In the genomic region with DNA sequence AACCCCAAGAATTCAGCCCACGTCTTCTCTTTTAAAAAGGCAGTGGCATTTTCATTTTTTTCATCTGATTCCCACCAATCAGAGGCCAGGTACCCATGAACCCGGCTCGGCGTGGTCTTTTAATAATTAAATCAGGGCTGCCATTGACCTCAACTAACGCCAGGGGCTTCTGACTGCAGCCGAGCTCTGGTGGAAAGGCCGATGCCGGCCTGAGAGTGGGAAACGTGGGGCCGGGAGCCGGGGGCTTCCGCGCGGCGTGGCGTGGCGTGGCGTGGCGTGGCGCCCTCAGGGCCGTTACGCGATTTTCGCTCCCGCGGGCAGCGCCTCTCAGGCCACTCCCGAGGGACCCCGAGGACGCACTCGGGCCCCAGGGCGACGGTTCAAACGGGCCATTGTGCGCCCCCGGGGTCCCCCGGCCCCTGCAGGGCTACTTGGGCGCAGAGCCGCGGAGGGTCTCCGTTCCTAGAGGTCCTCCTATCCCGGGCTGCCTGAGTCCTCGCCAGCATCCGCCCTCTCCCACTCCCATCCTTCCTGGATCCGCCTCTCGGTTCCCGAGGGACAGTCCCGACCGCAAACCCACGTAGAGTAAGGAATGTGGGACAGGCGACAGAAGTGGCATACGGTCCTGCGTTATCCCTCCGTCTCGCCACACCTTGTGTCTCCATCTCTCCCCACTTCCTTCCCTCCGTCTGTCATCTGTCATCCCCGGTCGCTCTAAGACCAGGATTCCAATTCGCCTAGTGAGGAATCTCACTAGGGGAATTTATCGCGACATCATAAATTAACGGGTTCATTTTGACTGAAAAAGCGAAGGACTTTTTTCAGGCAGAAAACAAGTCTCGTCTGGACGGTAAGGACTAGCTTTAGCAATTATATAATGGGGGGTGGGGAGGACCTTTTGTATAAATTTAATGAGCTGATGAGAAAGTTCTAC, we compare ENCODE assay signal across 8 cellular contexts. TPM values are rescaled to one million over a fixed set of nuclear protein-coding genes. Genes with fewer than 3 reads are reported as not detected.
DNase-seq lines count a peak whose midpoint lies in the region; ATAC-seq and TF ChIP-seq lines count a peak whose summit lies in the region.

No MANE protein-coding gene starts in this region.

- peaks cover 22% of the 10 kb centered on the region for H3K4me1 Mint-ChIP-seq in activated T-helper 17 cell treated with anti-CD3 and anti-CD28 coated beads, Interleukin-2, amount 50 U/mL, for 72 hours
- H3K4me1 Mint-ChIP-seq in naive thymus-derived CD8-positive, alpha-beta T cell, result peaks cover 30 to 42% (median 38%) of the 10 kb centered on the region in 4 donors

- DNase-seq in D341Med (ENCODE audit: low spot score), result peak; percentile 79
- peak; percentile 76 for DNase-seq in fibroblast of mammary gland (ENCODE audit: low read depth)
- DNase-seq in naive thymus-derived CD8-positive, alpha-beta T cell, result peak; percentile 9 to 69 (median 34)

- H3K9me3 Mint-ChIP-seq in activated T-helper 17 cell treated with anti-CD3 and anti-CD28 coated beads, Interleukin-2, amount 50 U/mL, for 72 hours, result no peaks in the 10 kb centered on the region
- H3K9me3 Mint-ChIP-seq in naive thymus-derived CD8-positive, alpha-beta T cell, result no peaks in the 10 kb centered on the region

- H3K9me3 ChIP-seq in subcutaneous abdominal adipose tissue (ENCODE audit: control insufficient read depth in 5 of 5, low read length in 5 of 5), result no peaks in the 10 kb centered on the region

- no peaks in the 10 kb centered on the region for H3K36me3 Mint-ChIP-seq in activated T-helper 17 cell treated with anti-CD3 and anti-CD28 coated beads, Interleukin-2, amount 50 U/mL, for 72 hours (ENCODE audit: low read depth)
- peaks cover 0 to 3% (median 0%) of the 10 kb centered on the region in 3 donors for H3K36me3 Mint-ChIP-seq in naive thymus-derived CD8-positive, alpha-beta T cell

- TF ChIP-seq CTCF in fibroblast of mammary gland (conservative IDR thresholded peaks at IDR 0.05; ENCODE audit: control insufficient read depth, insufficient read depth, low read depth, low read length), result peak; percentile 22

- H3K9ac ChIP-seq in subcutaneous abdominal adipose tissue (ENCODE audit: low read length in 5 of 5), result peak overlapping the region; percentile 57 to 90 (median 77)

- peak overlapping the region; percentile 94 for H3K27ac ChIP-seq in subcutaneous abdominal adipose tissue (ENCODE audit: low read depth, low read length)

- H3K27me3 Mint-ChIP-seq in activated T-helper 17 cell treated with anti-CD3 and anti-CD28 coated beads, Interleukin-2, amount 50 U/mL, for 72 hours, result no peaks in the 10 kb centered on the region
- H3K27me3 Mint-ChIP-seq in naive thymus-derived CD8-positive, alpha-beta T cell, result no peaks in the 10 kb centered on the region

- peak overlapping the region; percentile 92 for H3K4me3 Mint-ChIP-seq in activated T-helper 17 cell treated with anti-CD3 and anti-CD28 coated beads, Interleukin-2, amount 50 U/mL, for 72 hours
- H3K4me3 Mint-ChIP-seq in naive thymus-derived CD8-positive, alpha-beta T cell, result peak overlapping the region; percentile 94 to 99 (median 96)

- no peaks in the 10 kb centered on the region for H3K27me3 ChIP-seq in subcutaneous abdominal adipose tissue (ENCODE audit: control insufficient read depth in 5 of 5, insufficient read depth in 4 of 5, low read length in 5 of 5)

- H3K27ac Mint-ChIP-seq in activated T-helper 17 cell treated with anti-CD3 and anti-CD28 coated beads, Interleukin-2, amount 50 U/mL, for 72 hours, result peak overlapping the region; percentile 87
- peak overlapping the region; percentile 90 to 96 (median 95) for H3K27ac Mint-ChIP-seq in naive thymus-derived CD8-positive, alpha-beta T cell

- no peaks in the 10 kb centered on the region for H3K36me3 ChIP-seq in subcutaneous abdominal adipose tissue (ENCODE audit: control insufficient read depth in 5 of 5, insufficient read depth in 5 of 5, low read length in 5 of 5)

- POLR2A ChIA-PET in naive thymus-derived CD8-positive, alpha-beta T cell (lab: Charles Lee), result interaction anchor here (0.8 to 2.8 kb wide), 9 partner anchors 18 to 1444 kb away, joined by 3 to 12 read pairs (median 4); partner anchors contain the start of genes RPS12 and SLC2A12

- peak; percentile 59 for ATAC-seq in GM19455 (IDR thresholded peaks at IDR 0.05; ENCODE audit: unreplicated experiment)
- ATAC-seq in HG03571 (IDR thresholded peaks at IDR 0.05; ENCODE audit: unreplicated experiment), result peak; percentile 67
- ATAC-seq in activated T-helper 17 cell treated with anti-CD3 and anti-CD28 coated beads, Interleukin-2, amount 50 U/mL, for 72 hours (replicated peaks), result peak; percentile 34
- ATAC-seq in naive thymus-derived CD8-positive, alpha-beta T cell, result peak; percentile 26 to 37

- H3K4me3 ChIP-seq in fibroblast of mammary gland (ENCODE audit: control insufficient read depth, low read depth, low read length) (peak overlapping the region; percentile 88), subcutaneous abdominal adipose tissue (ENCODE audit: low read depth in 1 of 5, low read length in 5 of 5) (peak overlapping the region; percentile 87 to 98 (median 91))

- peaks cover 5 to 29% (median 18%) of the 10 kb centered on the region in 5 donors for H3K4me1 ChIP-seq in subcutaneous abdominal adipose tissue (ENCODE audit: control insufficient read depth in 5 of 5, insufficient read depth in 5 of 5, low read length in 5 of 5)

TF ChIP-seq in PFSK-1, 5 proteins besides CTCF, POLR2A, EP300 and RAD21:
- TF ChIP-seq SIN3A (IDR thresholded peaks at IDR 0.05; ENCODE audit: borderline replicate concordance, insufficient read depth, low read length), result no peak; the same call in 1 of the 2 replicates
- TF ChIP-seq TAF1 (IDR thresholded peaks at IDR 0.05; ENCODE audit: borderline replicate concordance, insufficient read depth, low read length), result peak; percentile 32; the same call in 1 of the 2 replicates

RNA-seq across cellular contexts. Expression of gene TBPL1, which starts 0.9 kb away (rescaled TPM):
- 33.5 TPM for polyA plus RNA-seq in PFSK-1 (2012; ENCODE audit: insufficient read length, low read depth)
- 10 to 100 TPM; 14.7 to 25.8 TPM for total RNA-seq in activated T-helper 17 cell treated with anti-CD3 and anti-CD28 coated beads, Interleukin-2, amount 50 U/mL, for 72 hours
- total RNA-seq in naive thymus-derived CD8-positive, alpha-beta T cell, result 10 to 100 TPM; 40.8 to 42.0 TPM
- 10 to 100 TPM; 41.4 to 55.7 (median 48.0) TPM for polyA plus RNA-seq in naive thymus-derived CD8-positive, alpha-beta T cell

Comparison
In these comparisons a context has a peak if more than half of its experiments do, and no peak if none do; other contexts are left out.
1. Peak in every context shown above with its lines: DNase-seq, ATAC-seq, H3K4me3 ChIP-seq and H3K27ac ChIP-seq.